In genomic region chr4:48801739-48802138, GRCh38 we compare ENCODE assay signal across 2 cellular contexts.
TF ChIP-seq lines count a peak whose summit lies in the region.

No MANE protein-coding gene starts in this region.

TF ChIP-seq in liver, 16 proteins besides CTCF, POLR2A, EP300 and RAD21:
- peak; percentile 8 for TF ChIP-seq NR2F2 (IDR thresholded peaks at IDR 0.05)
- no peak for TF ChIP-seq HNF4G (IDR thresholded peaks at IDR 0.05)
- TF ChIP-seq YY1 (IDR thresholded peaks at IDR 0.05) = peak; percentile 28

TF ChIP-seq in HepG2, 621 proteins besides CTCF, POLR2A, EP300 and RAD21:
- no peak for TF ChIP-seq MZF1 (CRISPR knock-in tag; IDR thresholded peaks at IDR 0.05; ENCODE audit: borderline replicate concordance)
- TF ChIP-seq ZMAT3 (CRISPR knock-in tag; conservative IDR thresholded peaks at IDR 0.05) = no peak
- TF ChIP-seq ZNF441 (CRISPR knock-in tag; IDR thresholded peaks at IDR 0.05; ENCODE audit: borderline replicate concordance) = no peak
- TF ChIP-seq ZNF251 (CRISPR knock-in tag; IDR thresholded peaks at IDR 0.05) = no peak
- TF ChIP-seq ZNF317 (CRISPR knock-in tag; IDR thresholded peaks at IDR 0.05) = no peak
- no peak for TF ChIP-seq E2F1 (CRISPR knock-in tag; IDR thresholded peaks at IDR 0.05)
- no peak for TF ChIP-seq ZFYVE20 (CRISPR knock-in tag; IDR thresholded peaks at IDR 0.05; ENCODE audit: borderline replicate concordance, low read depth)
- TF ChIP-seq ZNF670 (CRISPR knock-in tag; IDR thresholded peaks at IDR 0.05; ENCODE audit: borderline replicate concordance) = no peak
- TF ChIP-seq ZNF274 (CRISPR knock-in tag; IDR thresholded peaks at IDR 0.05) = no peak
- TF ChIP-seq BRF2 (CRISPR knock-in tag; IDR thresholded peaks at IDR 0.05) = no peak
- TF ChIP-seq SALL1 (CRISPR knock-in tag; IDR thresholded peaks at IDR 0.05) = no peak
- TF ChIP-seq PRMT3 (CRISPR knock-in tag; IDR thresholded peaks at IDR 0.05; ENCODE audit: borderline replicate concordance, low read depth) = no peak
- no peak for TF ChIP-seq ZNF597 (CRISPR knock-in tag; IDR thresholded peaks at IDR 0.05)
TF ChIP-seq in HepG2: peak in this region for 0.
